8 cellular contexts compared by ENCODE assay signal in genomic region chr1:201792534-201793305, GRCh38. TPM values are rescaled to one million over a fixed set of nuclear protein-coding genes. Genes with fewer than 3 reads are reported as not detected.
DNase-seq lines count a peak whose midpoint lies in the region; ATAC-seq and TF ChIP-seq lines count a peak whose summit lies in the region.

No MANE protein-coding gene starts in this region.

- no peaks in the 10 kb centered on the region for H3K4me1 ChIP-seq in Caco-2
- H3K4me1 ChIP-seq in mucosa of descending colon (ENCODE audit: low read depth), result peaks cover 13% of the 10 kb centered on the region

- peaks cover 3% of the 10 kb centered on the region for H3K27me3 Mint-ChIP-seq in Caco-2 (ENCODE audit: insufficient read depth, unreplicated experiment)
- H3K27me3 Mint-ChIP-seq in activated CD8-positive, alpha-beta memory T cell treated with anti-CD3 and anti-CD28 coated beads, Interleukin-2, amount 10 ng/mL, durations not matched to agents 7 days and 5 days, result peaks cover 3% of the 10 kb centered on the region

- no peaks in the 10 kb centered on the region for H3K36me3 ChIP-seq in Caco-2 (ENCODE audit: control insufficient read depth, insufficient read depth, low read length)
- no peaks in the 10 kb centered on the region for H3K36me3 ChIP-seq in mucosa of descending colon (ENCODE audit: low read depth)

- H3K9me3 ChIP-seq in Caco-2, result no peaks in the 10 kb centered on the region
- H3K9me3 ChIP-seq in mucosa of descending colon, result no peaks in the 10 kb centered on the region

- BruUV-seq in Caco-2 (replicated peaks; lab: Mats Ljungman, UMichigan), result no TSS peak

- H3K27me3 ChIP-seq in Caco-2 (replicated peaks; ENCODE audit: control insufficient read depth, insufficient read depth, low read length), result no peaks in the 10 kb centered on the region

- intact Hi-C loops in Caco-2 (cut with micrococcal nuclease; ENCODE audit: unreplicated experiment), result loop anchor here (1.0 kb wide), 2 partner anchors 83 to 233 kb away; no protein-coding TSS in a partner anchor
- intact Hi-C loops in mucosa of descending colon (cut with DNase I, micrococcal nuclease), result loop anchor here (2.0 to 5.0 kb wide), 3 partner anchors 80 to 230 kb away; no protein-coding TSS in a partner anchor

- DNase-seq in Caco-2 (peak; percentile 73 to 79), HT1080 (ENCODE audit: low read depth) (peak; percentile 80), NOMO-1 (lab: John Stamatoyannopoulos, UW; ENCODE audit: unreplicated experiment in 2 of 2) (peak; percentile 53 to 87), epithelial cell of esophagus (ENCODE audit: low read depth) (peak; percentile 84), mucosa of descending colon (peak in 2 of 3 donors; percentile 72 to 81)
- DNase-seq in activated CD8-positive, alpha-beta memory T cell treated with anti-CD3 and anti-CD28 coated beads, Interleukin-2, amount 10 ng/mL, durations not matched to agents 7 days and 5 days, result peak; percentile 66
- DNase-seq in stimulated activated CD8-positive, alpha-beta memory T cell treated with anti-CD3 and anti-CD28 coated beads, Interleukin-4, amount 100 ng/mL, for 48 hours, result peak; percentile 62

- peak; percentile 85 to 97 for TF ChIP-seq CTCF in Caco-2 (IDR thresholded peaks at IDR 0.05; ENCODE audit: insufficient read depth in 1 of 2, low read depth in 1 of 2, low read length in 1 of 2, severe bottlenecking in 1 of 2, unreplicated experiment in 1 of 2)
- peak; percentile 100 for TF ChIP-seq CTCF in epithelial cell of esophagus (IDR thresholded peaks at IDR 0.05; ENCODE audit: insufficient read depth, low read depth, low read length, missing control alignments)
- peak; percentile 84 for TF ChIP-seq CTCF in mucosa of descending colon (IDR thresholded peaks at IDR 0.05)

- POLR2A ChIA-PET in Caco-2 (lab: Charles Lee), result no interaction called here

- H3K36me3 Mint-ChIP-seq in Caco-2 (ENCODE audit: insufficient read depth, unreplicated experiment), result peaks cover 4% of the 10 kb centered on the region
- no peaks in the 10 kb centered on the region for H3K36me3 Mint-ChIP-seq in activated CD8-positive, alpha-beta memory T cell treated with anti-CD3 and anti-CD28 coated beads, Interleukin-2, amount 10 ng/mL, durations not matched to agents 7 days and 5 days

- no peak overlapping the region for H3K4me3 Mint-ChIP-seq in Caco-2 (ENCODE audit: unreplicated experiment)
- H3K4me3 Mint-ChIP-seq in activated CD8-positive, alpha-beta memory T cell treated with anti-CD3 and anti-CD28 coated beads, Interleukin-2, amount 10 ng/mL, durations not matched to agents 7 days and 5 days, result no peak overlapping the region

- ATAC-seq in activated CD8-positive, alpha-beta memory T cell treated with anti-CD3 and anti-CD28 coated beads, Interleukin-2, amount 10 ng/mL, durations not matched to agents 7 days and 5 days, result peak; percentile 78
- ATAC-seq in mucosa of descending colon, result peak; percentile 94
- ATAC-seq in HG02981 (IDR thresholded peaks at IDR 0.05; ENCODE audit: unreplicated experiment), result no peak

- H3K4me3 ChIP-seq in Caco-2 (ENCODE audit: low read depth, low read length), result no peak overlapping the region
- H3K4me3 ChIP-seq in epithelial cell of esophagus (ENCODE audit: low read length), result no peak overlapping the region
- H3K4me3 ChIP-seq in mucosa of descending colon, result no peak overlapping the region

- H3K9me3 Mint-ChIP-seq in Caco-2 (ENCODE audit: unreplicated experiment), result no peaks in the 10 kb centered on the region
- no peaks in the 10 kb centered on the region for H3K9me3 Mint-ChIP-seq in activated CD8-positive, alpha-beta memory T cell treated with anti-CD3 and anti-CD28 coated beads, Interleukin-2, amount 10 ng/mL, durations not matched to agents 7 days and 5 days (ENCODE audit: low read depth)

- CTCF ChIA-PET in Caco-2 (lab: Charles Lee), result interaction anchor here (0.6 to 6.7 kb wide), 28 partner anchors 8 to 731 kb away, joined by 3 to 178 read pairs (median 5); no protein-coding TSS in a partner anchor
- CTCF ChIA-PET in activated CD8-positive, alpha-beta memory T cell treated with anti-CD3 and anti-CD28 coated beads, Interleukin-2, amount 10 ng/mL, durations not matched to agents 7 days and 5 days (lab: Charles Lee), result interaction anchor here (0.6 to 10.6 kb wide), 20 partner anchors 9 to 311 kb away, joined by 3 to 228 read pairs (median 4); no protein-coding TSS in a partner anchor

- no peak overlapping the region for H3K27ac Mint-ChIP-seq in Caco-2 (ENCODE audit: unreplicated experiment)
- peak overlapping the region; percentile 50 for H3K27ac Mint-ChIP-seq in activated CD8-positive, alpha-beta memory T cell treated with anti-CD3 and anti-CD28 coated beads, Interleukin-2, amount 10 ng/mL, durations not matched to agents 7 days and 5 days

- H3K4me1 Mint-ChIP-seq in Caco-2 (ENCODE audit: low read depth, unreplicated experiment), result no peaks in the 10 kb centered on the region
- peaks cover 25% of the 10 kb centered on the region for H3K4me1 Mint-ChIP-seq in activated CD8-positive, alpha-beta memory T cell treated with anti-CD3 and anti-CD28 coated beads, Interleukin-2, amount 10 ng/mL, durations not matched to agents 7 days and 5 days

RNA-seq across cellular contexts. Expression of gene IPO9, which starts 36.2 kb away (rescaled TPM):
- total RNA-seq in Caco-2 (2022), result 95.1 and 107 TPM in 2 replicates
- 30.1 and 38.9 TPM in 2 replicates for total RNA-seq in HT1080 (2014; rRNA removed; shearing (Covaris generic))
- polyA plus RNA-seq in HT1080 (2015; cell fraction: cytosol; rRNA removed), result 26.7 and 31.1 TPM in 2 replicates
- 48.8 and 53.8 TPM in 2 replicates for polyA plus RNA-seq in HT1080 (2015; cell fraction: nucleus; rRNA removed)
- 10 to 100 TPM; 64.7 to 72.0 TPM for total RNA-seq in activated CD8-positive, alpha-beta memory T cell treated with anti-CD3 and anti-CD28 coated beads, Interleukin-2, amount 10 ng/mL, durations not matched to agents 7 days and 5 days
- total RNA-seq in mucosa of descending colon, result 10 to 100 TPM; 25.9 to 33.9 (median 28.4) TPM
